17 cellular contexts compared by ENCODE assay signal in the genomic region with DNA sequence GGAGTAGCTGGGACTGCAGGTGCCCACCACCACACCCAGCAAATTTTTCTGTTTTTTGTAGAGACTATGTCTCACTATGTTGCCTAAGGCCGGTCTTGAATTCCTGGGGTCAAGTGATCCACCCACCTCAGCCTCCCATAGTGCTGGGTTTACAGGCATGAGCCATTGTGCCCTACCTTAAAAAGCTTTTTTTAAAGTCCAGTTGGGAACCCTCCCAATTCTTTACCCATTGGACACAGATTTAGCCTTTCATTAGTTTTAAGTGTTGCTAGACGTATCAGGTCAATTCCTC. TPM values are rescaled to one million over a fixed set of nuclear protein-coding genes. Genes with fewer than 3 reads are reported as not detected.
A peak's percentile ranks its signal among the peaks of the same experiment; 100 is the strongest.
DNase-seq lines count a peak whose midpoint lies in the region; ATAC-seq and TF ChIP-seq lines count a peak whose summit lies in the region.
"Had no signal": no experiment of that assay in that cellular context is flagged by ENCODE, and none has a peak within 500 bp of the region (broad histone marks: within the 10 kb centered on the region; RNA-seq: fewer than 3 reads in every experiment).

No MANE protein-coding gene starts in this region.

- H3K27me3 Mint-ChIP-seq in T-helper 2 cell treated with Interferon-gamma antibody and Interleukin-4, amounts not matched to agents 5 μg/mL and 100 μg/mL, for 36 hours (ENCODE audit: low read depth): no peaks in the 10 kb centered on the region
- no peaks in the 10 kb centered on the region for H3K27me3 Mint-ChIP-seq in activated T-helper 2 cell treated with anti-CD3 and anti-CD28 coated beads, Interferon-gamma antibody, Interleukin-2, Interleukin-4, amounts not matched to agents 10 μg/mL and 5 μg/mL and 100 μg/mL, durations not matched to agents 14 hours and 24 hours and 36 hours (ENCODE audit: low read depth)
- no peaks in the 10 kb centered on the region for H3K27me3 Mint-ChIP-seq in natural killer cell treated with Interleukin-12 subunit alpha and Interleukin-12 subunit beta and Interleukin-15 and Interleukin-18, amount 100 ng/mL, for 72 hours

- peak overlapping the region; percentile 86 for H3K27ac Mint-ChIP-seq in T-helper 2 cell treated with Interferon-gamma antibody and Interleukin-4, amounts not matched to agents 5 μg/mL and 100 μg/mL, for 36 hours
- H3K27ac Mint-ChIP-seq in activated T-helper 2 cell treated with anti-CD3 and anti-CD28 coated beads, Interferon-gamma antibody, Interleukin-2, Interleukin-4, amounts not matched to agents 10 μg/mL and 5 μg/mL and 100 μg/mL, durations not matched to agents 14 hours and 24 hours and 36 hours: peak overlapping the region; percentile 88
- H3K27ac Mint-ChIP-seq in natural killer cell treated with Interleukin-12 subunit alpha and Interleukin-12 subunit beta and Interleukin-15 and Interleukin-18, amount 100 ng/mL, for 72 hours: peak overlapping the region; percentile 94 to 100

- no peak for ATAC-seq in natural killer cell treated with Interleukin-12 subunit alpha and Interleukin-12 subunit beta and Interleukin-15 and Interleukin-18, amount 100 ng/mL, for 72 hours
- no peak for ATAC-seq in GM18520 (IDR thresholded peaks at IDR 0.05; ENCODE audit: unreplicated experiment)

- DNase-seq in T-helper 2 cell treated with Interferon-gamma antibody and Interleukin-4, amounts not matched to agents 5 μg/mL and 100 μg/mL, for 36 hours (ENCODE audit: low spot score): no peak
- DNase-seq in T-helper 2 cell: no peak
- no peak for DNase-seq in GM12865 (ENCODE audit: low read depth)
- no peak for DNase-seq in activated T-helper 2 cell treated with anti-CD3 and anti-CD28 coated beads, Interferon-gamma antibody, Interleukin-2, Interleukin-4, amounts not matched to agents 10 μg/mL and 5 μg/mL and 100 μg/mL, durations not matched to agents 14 hours and 24 hours and 36 hours (ENCODE audit: low spot score)
- DNase-seq in natural killer cell treated with Interleukin-12 subunit alpha and Interleukin-12 subunit beta and Interleukin-15 and Interleukin-18, amount 100 ng/mL, for 72 hours (ENCODE audit: low spot score): no peak
- DNase-seq in islet precursor cell: no peak
- no peak for DNase-seq in COLO668 (lab: John Stamatoyannopoulos, UW; ENCODE audit: unreplicated experiment)
- DNase-seq: 8988T; amygdala; foreskin melanocyte; NCI-H2029 treated with DMSO at 0.1 percent for 48 hours; NCI-H524 treated with DMSO at 0.1 percent for 48 hours; SJCRH30; stimulated activated CD4-positive, alpha-beta T cell treated with anti-CD3 and anti-CD28 coated beads, Interleukin-4, amount 100 ng/mL, for 1 hour; transverse colon had no signal

- H3K4me3 Mint-ChIP-seq in T-helper 2 cell treated with Interferon-gamma antibody and Interleukin-4, amounts not matched to agents 5 μg/mL and 100 μg/mL, for 36 hours: peak overlapping the region; percentile 63
- H3K4me3 Mint-ChIP-seq in activated T-helper 2 cell treated with anti-CD3 and anti-CD28 coated beads, Interferon-gamma antibody, Interleukin-2, Interleukin-4, amounts not matched to agents 10 μg/mL and 5 μg/mL and 100 μg/mL, durations not matched to agents 14 hours and 24 hours and 36 hours (ENCODE audit: low read depth): peak overlapping the region; percentile 60
- peak overlapping the region; percentile 51 for H3K4me3 Mint-ChIP-seq in natural killer cell treated with Interleukin-12 subunit alpha and Interleukin-12 subunit beta and Interleukin-15 and Interleukin-18, amount 100 ng/mL, for 72 hours

- H3K4me1 Mint-ChIP-seq in T-helper 2 cell treated with Interferon-gamma antibody and Interleukin-4, amounts not matched to agents 5 μg/mL and 100 μg/mL, for 36 hours (ENCODE audit: low read depth): peaks cover 62% of the 10 kb centered on the region
- peaks cover 57% of the 10 kb centered on the region for H3K4me1 Mint-ChIP-seq in activated T-helper 2 cell treated with anti-CD3 and anti-CD28 coated beads, Interferon-gamma antibody, Interleukin-2, Interleukin-4, amounts not matched to agents 10 μg/mL and 5 μg/mL and 100 μg/mL, durations not matched to agents 14 hours and 24 hours and 36 hours (ENCODE audit: low read depth)
- peaks cover 54 to 60% of the 10 kb centered on the region in 2 donors for H3K4me1 Mint-ChIP-seq in natural killer cell treated with Interleukin-12 subunit alpha and Interleukin-12 subunit beta and Interleukin-15 and Interleukin-18, amount 100 ng/mL, for 72 hours (ENCODE audit: low read depth in 2 of 2)

- TF ChIP-seq CTCF in GM12865 (IDR thresholded peaks at IDR 0.05; ENCODE audit: insufficient read depth, low read depth, low read length, missing control alignments): no peak

- H3K9me3 Mint-ChIP-seq in T-helper 2 cell treated with Interferon-gamma antibody and Interleukin-4, amounts not matched to agents 5 μg/mL and 100 μg/mL, for 36 hours: no peaks in the 10 kb centered on the region
- H3K9me3 Mint-ChIP-seq in activated T-helper 2 cell treated with anti-CD3 and anti-CD28 coated beads, Interferon-gamma antibody, Interleukin-2, Interleukin-4, amounts not matched to agents 10 μg/mL and 5 μg/mL and 100 μg/mL, durations not matched to agents 14 hours and 24 hours and 36 hours: no peaks in the 10 kb centered on the region
- no peaks in the 10 kb centered on the region for H3K9me3 Mint-ChIP-seq in natural killer cell treated with Interleukin-12 subunit alpha and Interleukin-12 subunit beta and Interleukin-15 and Interleukin-18, amount 100 ng/mL, for 72 hours

- H3K4me3 ChIP-seq in GM12865 (ENCODE audit: low read depth, low read length): peak overlapping the region; percentile 93
- H3K4me3 ChIP-seq: HAP-1, transverse colon had no signal

- intact Hi-C loops in activated T-helper 2 cell treated with anti-CD3 and anti-CD28 coated beads, Interferon-gamma antibody, Interleukin-2, Interleukin-4, amounts not matched to agents 10 μg/mL and 5 μg/mL and 100 μg/mL, durations not matched to agents 14 hours and 24 hours and 36 hours (cut with micrococcal nuclease): loop anchor here (2.0 kb wide), 1 partner anchor 35 kb away; no protein-coding TSS in a partner anchor

- H3K36me3 Mint-ChIP-seq in T-helper 2 cell treated with Interferon-gamma antibody and Interleukin-4, amounts not matched to agents 5 μg/mL and 100 μg/mL, for 36 hours (ENCODE audit: low read depth): peaks cover 9% of the 10 kb centered on the region
- peaks cover 6% of the 10 kb centered on the region for H3K36me3 Mint-ChIP-seq in activated T-helper 2 cell treated with anti-CD3 and anti-CD28 coated beads, Interferon-gamma antibody, Interleukin-2, Interleukin-4, amounts not matched to agents 10 μg/mL and 5 μg/mL and 100 μg/mL, durations not matched to agents 14 hours and 24 hours and 36 hours (ENCODE audit: low read depth)
- H3K36me3 Mint-ChIP-seq in natural killer cell treated with Interleukin-12 subunit alpha and Interleukin-12 subunit beta and Interleukin-15 and Interleukin-18, amount 100 ng/mL, for 72 hours: no peaks in the 10 kb centered on the region

RNA-seq across cellular contexts. Expression of a gene that starts 1.7 kb away (rescaled TPM):
- 62.3 and 65.8 TPM in 2 replicates for total RNA-seq in activated T-helper 2 cell treated with anti-CD3 and anti-CD28 coated beads, Interferon-gamma antibody, Interleukin-2, Interleukin-4, amounts not matched to agents 10 μg/mL and 5 μg/mL and 100 μg/mL, durations not matched to agents 14 hours and 24 hours and 36 hours
- 100 to 1,000 TPM; 114 to 121 TPM for total RNA-seq in natural killer cell treated with Interleukin-12 subunit alpha and Interleukin-12 subunit beta and Interleukin-15 and Interleukin-18, amount 100 ng/mL, for 72 hours
